ENCODE assay signal across 1 cellular context in the genomic region with DNA sequence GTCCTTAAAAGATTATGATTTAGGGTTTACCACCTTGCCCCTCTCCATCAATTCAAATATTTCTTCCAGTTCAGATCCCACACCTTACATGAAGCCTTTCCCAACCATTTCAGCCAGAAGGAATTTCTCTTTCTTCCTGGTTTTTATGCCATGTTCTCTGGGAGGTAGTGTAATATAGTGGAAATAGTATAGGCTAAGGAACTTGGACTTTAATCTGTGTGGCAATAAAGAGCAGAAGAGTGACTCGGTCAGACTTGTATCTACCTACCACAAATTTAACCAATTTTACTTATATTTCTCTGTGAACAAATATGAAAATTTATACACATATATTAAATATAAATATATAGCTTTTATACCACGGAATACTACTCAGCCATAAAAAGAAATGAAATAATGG.
TF ChIP-seq lines count a peak whose summit lies in the region.

No MANE protein-coding gene starts in this region.

TF ChIP-seq in HepG2, 621 proteins besides CTCF, POLR2A, EP300 and RAD21 (continued from another document):
- TF ChIP-seq, protein P1, sequence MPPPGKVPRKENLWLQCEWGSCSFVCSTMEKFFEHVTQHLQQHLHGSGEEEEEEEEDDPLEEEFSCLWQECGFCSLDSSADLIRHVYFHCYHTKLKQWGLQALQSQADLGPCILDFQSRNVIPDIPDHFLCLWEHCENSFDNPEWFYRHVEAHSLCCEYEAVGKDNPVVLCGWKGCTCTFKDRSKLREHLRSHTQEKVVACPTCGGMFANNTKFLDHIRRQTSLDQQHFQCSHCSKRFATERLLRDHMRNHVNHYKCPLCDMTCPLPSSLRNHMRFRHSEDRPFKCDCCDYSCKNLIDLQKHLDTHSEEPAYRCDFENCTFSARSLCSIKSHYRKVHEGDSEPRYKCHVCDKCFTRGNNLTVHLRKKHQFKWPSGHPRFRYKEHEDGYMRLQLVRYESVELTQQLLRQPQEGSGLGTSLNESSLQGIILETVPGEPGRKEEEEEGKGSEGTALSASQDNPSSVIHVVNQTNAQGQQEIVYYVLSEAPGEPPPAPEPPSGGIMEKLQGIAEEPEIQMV (CRISPR knock-in tag; IDR thresholded peaks at IDR 0.05; ENCODE audit: low read depth) = no peak
- TF ChIP-seq MXI1 (IDR thresholded peaks at IDR 0.05; ENCODE audit: borderline replicate concordance, low read depth, low read length) (no peak), PAF1 (CRISPR knock-in tag; IDR thresholded peaks at IDR 0.05) (no peak), CBX5 (CRISPR knock-in tag; IDR thresholded peaks at IDR 0.05; ENCODE audit: borderline replicate concordance) (no peak), CBX2 (IDR thresholded peaks at IDR 0.05; ENCODE audit: low read depth, low read length) (no peak), CBX2 (CRISPR knock-in tag; IDR thresholded peaks at IDR 0.05; ENCODE audit: low read depth) (no peak), SIN3A (IDR thresholded peaks at IDR 0.05; ENCODE audit: borderline replicate concordance, low read depth, low read length) (no peak), SNRNP70 (IDR thresholded peaks at IDR 0.05; ENCODE audit: low read depth, low read length) (no peak), MYNN (CRISPR knock-in tag; IDR thresholded peaks at IDR 0.05; ENCODE audit: low read depth) (no peak), ZNF672 (CRISPR knock-in tag; IDR thresholded peaks at IDR 0.05) (no peak), EHMT2 (IDR thresholded peaks at IDR 0.05; ENCODE audit: borderline replicate concordance, low read depth, low read length) (0 out of 2 replicates have a peak, but pooled peaks have one; percentile 31), ZFP1 (CRISPR knock-in tag; IDR thresholded peaks at IDR 0.05) (no peak), ZIK1 (CRISPR knock-in tag; IDR thresholded peaks at IDR 0.05; ENCODE audit: borderline replicate concordance, low read depth) (no peak), ZNF230 (CRISPR knock-in tag; IDR thresholded peaks at IDR 0.05) (no peak), ZNF75D (CRISPR knock-in tag; IDR thresholded peaks at IDR 0.05; ENCODE audit: borderline replicate concordance) (no peak), ETV5 (CRISPR knock-in tag; IDR thresholded peaks at IDR 0.05; ENCODE audit: borderline replicate concordance) (no peak), HMGA1 (CRISPR knock-in tag; conservative IDR thresholded peaks at IDR 0.05) (no peak), FOXA1 (IDR thresholded peaks at IDR 0.05) (no peak), FOXA1 (CRISPR knock-in tag; IDR thresholded peaks at IDR 0.05) (no peak), NCOR1 (IDR thresholded peaks at IDR 0.05; ENCODE audit: borderline replicate concordance, low read length) (peak; percentile 49; the same call in 1 of the 2 replicates), ZSCAN20 (CRISPR knock-in tag; IDR thresholded peaks at IDR 0.05; ENCODE audit: borderline replicate concordance) (no peak), HNF4A (CRISPR knock-in tag; IDR thresholded peaks at IDR 0.05) (peak; percentile 72), ZMYM3 (CRISPR knock-in tag; IDR thresholded peaks at IDR 0.05) (no peak), GLI4 (CRISPR knock-in tag; IDR thresholded peaks at IDR 0.05; ENCODE audit: borderline replicate concordance) (no peak), CEBPB (IDR thresholded peaks at IDR 0.05; ENCODE audit: borderline replicate concordance, low read depth, low read length) (peak; percentile 75; the same call in 1 of the 2 replicates), ZBTB20 (CRISPR knock-in tag; IDR thresholded peaks at IDR 0.05; ENCODE audit: borderline replicate concordance, low read depth) (no peak), CEBPG (CRISPR knock-in tag; IDR thresholded peaks at IDR 0.05) (peak; percentile 69), HDAC2 (CRISPR knock-in tag; IDR thresholded peaks at IDR 0.05) (no peak), ATRX (CRISPR knock-in tag; IDR thresholded peaks at IDR 0.05; ENCODE audit: borderline replicate concordance) (no peak), ZNF781 (CRISPR knock-in tag; IDR thresholded peaks at IDR 0.05; ENCODE audit: borderline replicate concordance, not compliant biosample characterization) (no peak), MXD4 (CRISPR knock-in tag; IDR thresholded peaks at IDR 0.05) (no peak), ZNF44 (CRISPR knock-in tag; IDR thresholded peaks at IDR 0.05) (no peak), ZNF607 (CRISPR knock-in tag; IDR thresholded peaks at IDR 0.05; ENCODE audit: borderline replicate concordance) (no peak), FOXK2 (IDR thresholded peaks at IDR 0.05) (no peak), ZNF562 (CRISPR knock-in tag; IDR thresholded peaks at IDR 0.05; ENCODE audit: borderline replicate concordance) (no peak)
- TF ChIP-seq, protein P2, sequence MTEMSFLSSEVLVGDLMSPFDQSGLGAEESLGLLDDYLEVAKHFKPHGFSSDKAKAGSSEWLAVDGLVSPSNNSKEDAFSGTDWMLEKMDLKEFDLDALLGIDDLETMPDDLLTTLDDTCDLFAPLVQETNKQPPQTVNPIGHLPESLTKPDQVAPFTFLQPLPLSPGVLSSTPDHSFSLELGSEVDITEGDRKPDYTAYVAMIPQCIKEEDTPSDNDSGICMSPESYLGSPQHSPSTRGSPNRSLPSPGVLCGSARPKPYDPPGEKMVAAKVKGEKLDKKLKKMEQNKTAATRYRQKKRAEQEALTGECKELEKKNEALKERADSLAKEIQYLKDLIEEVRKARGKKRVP (CRISPR knock-in tag; IDR thresholded peaks at IDR 0.05) = 0 out of 4 replicates have a peak, but pooled peaks of 1 of the 2 experiments have one; percentile 18
- TF ChIP-seq, protein P3, sequence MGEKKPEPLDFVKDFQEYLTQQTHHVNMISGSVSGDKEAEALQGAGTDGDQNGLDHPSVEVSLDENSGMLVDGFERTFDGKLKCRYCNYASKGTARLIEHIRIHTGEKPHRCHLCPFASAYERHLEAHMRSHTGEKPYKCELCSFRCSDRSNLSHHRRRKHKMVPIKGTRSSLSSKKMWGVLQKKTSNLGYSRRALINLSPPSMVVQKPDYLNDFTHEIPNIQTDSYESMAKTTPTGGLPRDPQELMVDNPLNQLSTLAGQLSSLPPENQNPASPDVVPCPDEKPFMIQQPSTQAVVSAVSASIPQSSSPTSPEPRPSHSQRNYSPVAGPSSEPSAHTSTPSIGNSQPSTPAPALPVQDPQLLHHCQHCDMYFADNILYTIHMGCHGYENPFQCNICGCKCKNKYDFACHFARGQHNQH (CRISPR knock-in tag; IDR thresholded peaks at IDR 0.05) = no peak
- TF ChIP-seq, protein P4, sequence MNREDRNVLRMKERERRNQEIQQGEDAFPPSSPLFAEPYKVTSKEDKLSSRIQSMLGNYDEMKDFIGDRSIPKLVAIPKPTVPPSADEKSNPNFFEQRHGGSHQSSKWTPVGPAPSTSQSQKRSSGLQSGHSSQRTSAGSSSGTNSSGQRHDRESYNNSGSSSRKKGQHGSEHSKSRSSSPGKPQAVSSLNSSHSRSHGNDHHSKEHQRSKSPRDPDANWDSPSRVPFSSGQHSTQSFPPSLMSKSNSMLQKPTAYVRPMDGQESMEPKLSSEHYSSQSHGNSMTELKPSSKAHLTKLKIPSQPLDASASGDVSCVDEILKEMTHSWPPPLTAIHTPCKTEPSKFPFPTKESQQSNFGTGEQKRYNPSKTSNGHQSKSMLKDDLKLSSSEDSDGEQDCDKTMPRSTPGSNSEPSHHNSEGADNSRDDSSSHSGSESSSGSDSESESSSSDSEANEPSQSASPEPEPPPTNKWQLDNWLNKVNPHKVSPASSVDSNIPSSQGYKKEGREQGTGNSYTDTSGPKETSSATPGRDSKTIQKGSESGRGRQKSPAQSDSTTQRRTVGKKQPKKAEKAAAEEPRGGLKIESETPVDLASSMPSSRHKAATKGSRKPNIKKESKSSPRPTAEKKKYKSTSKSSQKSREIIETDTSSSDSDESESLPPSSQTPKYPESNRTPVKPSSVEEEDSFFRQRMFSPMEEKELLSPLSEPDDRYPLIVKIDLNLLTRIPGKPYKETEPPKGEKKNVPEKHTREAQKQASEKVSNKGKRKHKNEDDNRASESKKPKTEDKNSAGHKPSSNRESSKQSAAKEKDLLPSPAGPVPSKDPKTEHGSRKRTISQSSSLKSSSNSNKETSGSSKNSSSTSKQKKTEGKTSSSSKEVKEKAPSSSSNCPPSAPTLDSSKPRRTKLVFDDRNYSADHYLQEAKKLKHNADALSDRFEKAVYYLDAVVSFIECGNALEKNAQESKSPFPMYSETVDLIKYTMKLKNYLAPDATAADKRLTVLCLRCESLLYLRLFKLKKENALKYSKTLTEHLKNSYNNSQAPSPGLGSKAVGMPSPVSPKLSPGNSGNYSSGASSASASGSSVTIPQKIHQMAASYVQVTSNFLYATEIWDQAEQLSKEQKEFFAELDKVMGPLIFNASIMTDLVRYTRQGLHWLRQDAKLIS (CRISPR knock-in tag; IDR thresholded peaks at IDR 0.05) = no peak
- TF ChIP-seq, protein P5, sequence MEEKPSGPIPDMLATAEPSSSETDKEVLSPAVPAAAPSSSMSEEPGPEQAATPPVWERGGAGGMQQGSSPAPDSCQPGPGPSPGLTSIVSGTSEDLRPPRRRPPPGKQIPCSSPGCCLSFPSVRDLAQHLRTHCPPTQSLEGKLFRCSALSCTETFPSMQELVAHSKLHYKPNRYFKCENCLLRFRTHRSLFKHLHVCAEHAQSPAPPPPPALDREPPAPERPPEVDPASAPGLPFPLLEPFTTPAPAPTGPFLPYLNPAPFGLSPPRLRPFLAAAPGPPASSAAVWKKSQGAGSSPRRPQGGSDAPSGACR (CRISPR knock-in tag; IDR thresholded peaks at IDR 0.05) = no peak
- TF ChIP-seq, protein P6, sequence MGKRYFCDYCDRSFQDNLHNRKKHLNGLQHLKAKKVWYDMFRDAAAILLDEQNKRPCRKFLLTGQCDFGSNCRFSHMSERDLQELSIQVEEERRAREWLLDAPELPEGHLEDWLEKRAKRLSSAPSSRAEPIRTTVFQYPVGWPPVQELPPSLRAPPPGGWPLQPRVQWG (CRISPR knock-in tag; IDR thresholded peaks at IDR 0.05; ENCODE audit: borderline replicate concordance, low read depth) = no peak
- TF ChIP-seq, protein P7, sequence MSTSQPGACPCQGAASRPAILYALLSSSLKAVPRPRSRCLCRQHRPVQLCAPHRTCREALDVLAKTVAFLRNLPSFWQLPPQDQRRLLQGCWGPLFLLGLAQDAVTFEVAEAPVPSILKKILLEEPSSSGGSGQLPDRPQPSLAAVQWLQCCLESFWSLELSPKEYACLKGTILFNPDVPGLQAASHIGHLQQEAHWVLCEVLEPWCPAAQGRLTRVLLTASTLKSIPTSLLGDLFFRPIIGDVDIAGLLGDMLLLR (CRISPR knock-in tag; IDR thresholded peaks at IDR 0.05) = no peak
- TF ChIP-seq, protein P8, sequence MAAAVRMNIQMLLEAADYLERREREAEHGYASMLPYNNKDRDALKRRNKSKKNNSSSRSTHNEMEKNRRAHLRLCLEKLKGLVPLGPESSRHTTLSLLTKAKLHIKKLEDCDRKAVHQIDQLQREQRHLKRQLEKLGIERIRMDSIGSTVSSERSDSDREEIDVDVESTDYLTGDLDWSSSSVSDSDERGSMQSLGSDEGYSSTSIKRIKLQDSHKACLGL (CRISPR knock-in tag; IDR thresholded peaks at IDR 0.05) = no peak
- TF ChIP-seq, protein P9, sequence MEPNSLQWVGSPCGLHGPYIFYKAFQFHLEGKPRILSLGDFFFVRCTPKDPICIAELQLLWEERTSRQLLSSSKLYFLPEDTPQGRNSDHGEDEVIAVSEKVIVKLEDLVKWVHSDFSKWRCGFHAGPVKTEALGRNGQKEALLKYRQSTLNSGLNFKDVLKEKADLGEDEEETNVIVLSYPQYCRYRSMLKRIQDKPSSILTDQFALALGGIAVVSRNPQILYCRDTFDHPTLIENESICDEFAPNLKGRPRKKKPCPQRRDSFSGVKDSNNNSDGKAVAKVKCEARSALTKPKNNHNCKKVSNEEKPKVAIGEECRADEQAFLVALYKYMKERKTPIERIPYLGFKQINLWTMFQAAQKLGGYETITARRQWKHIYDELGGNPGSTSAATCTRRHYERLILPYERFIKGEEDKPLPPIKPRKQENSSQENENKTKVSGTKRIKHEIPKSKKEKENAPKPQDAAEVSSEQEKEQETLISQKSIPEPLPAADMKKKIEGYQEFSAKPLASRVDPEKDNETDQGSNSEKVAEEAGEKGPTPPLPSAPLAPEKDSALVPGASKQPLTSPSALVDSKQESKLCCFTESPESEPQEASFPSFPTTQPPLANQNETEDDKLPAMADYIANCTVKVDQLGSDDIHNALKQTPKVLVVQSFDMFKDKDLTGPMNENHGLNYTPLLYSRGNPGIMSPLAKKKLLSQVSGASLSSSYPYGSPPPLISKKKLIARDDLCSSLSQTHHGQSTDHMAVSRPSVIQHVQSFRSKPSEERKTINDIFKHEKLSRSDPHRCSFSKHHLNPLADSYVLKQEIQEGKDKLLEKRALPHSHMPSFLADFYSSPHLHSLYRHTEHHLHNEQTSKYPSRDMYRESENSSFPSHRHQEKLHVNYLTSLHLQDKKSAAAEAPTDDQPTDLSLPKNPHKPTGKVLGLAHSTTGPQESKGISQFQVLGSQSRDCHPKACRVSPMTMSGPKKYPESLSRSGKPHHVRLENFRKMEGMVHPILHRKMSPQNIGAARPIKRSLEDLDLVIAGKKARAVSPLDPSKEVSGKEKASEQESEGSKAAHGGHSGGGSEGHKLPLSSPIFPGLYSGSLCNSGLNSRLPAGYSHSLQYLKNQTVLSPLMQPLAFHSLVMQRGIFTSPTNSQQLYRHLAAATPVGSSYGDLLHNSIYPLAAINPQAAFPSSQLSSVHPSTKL (CRISPR knock-in tag; IDR thresholded peaks at IDR 0.05) = 0 out of 2 replicates have a peak, but pooled peaks have one; percentile 22
- TF ChIP-seq, protein P10, sequence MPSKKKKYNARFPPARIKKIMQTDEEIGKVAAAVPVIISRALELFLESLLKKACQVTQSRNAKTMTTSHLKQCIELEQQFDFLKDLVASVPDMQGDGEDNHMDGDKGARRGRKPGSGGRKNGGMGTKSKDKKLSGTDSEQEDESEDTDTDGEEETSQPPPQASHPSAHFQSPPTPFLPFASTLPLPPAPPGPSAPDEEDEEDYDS (CRISPR knock-in tag; IDR thresholded peaks at IDR 0.05) = no peak
- TF ChIP-seq, protein P11, sequence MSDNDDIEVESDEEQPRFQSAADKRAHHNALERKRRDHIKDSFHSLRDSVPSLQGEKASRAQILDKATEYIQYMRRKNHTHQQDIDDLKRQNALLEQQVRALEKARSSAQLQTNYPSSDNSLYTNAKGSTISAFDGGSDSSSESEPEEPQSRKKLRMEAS (IDR thresholded peaks at IDR 0.05) = no peak
